25 cellular contexts compared by ENCODE assay signal in the genomic region with DNA sequence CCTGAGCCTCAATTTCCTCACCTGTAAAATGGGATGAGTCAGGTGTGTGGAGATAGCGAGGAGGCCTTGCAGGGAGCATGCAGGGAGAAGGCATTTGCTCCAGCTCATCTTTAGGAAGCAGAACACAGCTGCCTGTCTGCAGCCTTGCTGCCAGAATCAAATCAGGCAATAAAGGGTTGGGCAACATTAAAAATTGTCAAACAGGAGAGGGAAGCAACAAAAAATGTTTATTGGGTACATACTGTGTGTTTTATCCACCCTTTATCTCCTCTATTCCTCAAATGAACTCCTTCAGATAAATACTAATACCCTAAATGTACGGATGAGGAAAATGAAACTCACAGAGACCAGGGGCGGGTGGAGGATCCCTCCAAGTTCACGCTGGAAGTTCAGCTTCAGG. TPM values are rescaled to one million over a fixed set of nuclear protein-coding genes. Genes with fewer than 3 reads are reported as not detected.
"Had no signal": no experiment of that assay in that cellular context is flagged by ENCODE, and none has a peak within 500 bp of the region (broad histone marks: within the 10 kb centered on the region; RNA-seq: fewer than 3 reads in every experiment).

No MANE protein-coding gene starts in this region.

- H3K4me1 ChIP-seq: Peyer's patch had no signal

- H3K9me3 ChIP-seq: MG63, Peyer's patch, SJSA1 had no signal

- H3K27me3 ChIP-seq: MG63, Peyer's patch, SJSA1 had no signal

- ATAC-seq: PC-3 had no signal

- H3K4me3 ChIP-seq: MG63, Peyer's patch, SJSA1, SK-N-MC had no signal

- H3K36me3 ChIP-seq: MG63, Peyer's patch, SJSA1 had no signal

- H3K27ac ChIP-seq: HL-60, Peyer's patch, SJSA1, SK-N-MC had no signal

- DNase-seq: KBM-7, MG63, NCI-H1092, NCI-H1105 treated with DMSO at 0.1 percent for 48 hours, NCI-H1417 treated with DMSO at 0.1 percent for 48 hours, NCI-H146, NCI-H1694 treated with DMSO at 0.1 percent for 48 hours, NCI-H1930, NCI-H2081, NCI-H2107, NCI-H2227 treated with DMSO at 0.1 percent for 48 hours, NCI-H524, NCI-H526 treated with DMSO at 0.1 percent for 48 hours, NCI-H774, PC-3, Right ventricle myocardium superior, SIG-M5 had no signal

RNA-seq across cellular contexts. Expression of gene KRT16, which starts 12.2 kb away (rescaled TPM):
- total RNA-seq: LHCN-M2, NCI-H460, OCI-LY7, Peyer's patch, Right ventricle myocardium superior had no signal

RNA-seq across cellular contexts. Expression of gene KRT14, which starts 13.6 kb away (rescaled TPM):
- total RNA-seq: LHCN-M2, NCI-H460, Right ventricle myocardium superior, RPMI7951 had no signal

RNA-seq across cellular contexts. Expression of gene KRT17, which starts 24.1 kb away (rescaled TPM):
- total RNA-seq: Right ventricle myocardium superior had no signal

RNA-seq across cellular contexts. Expression of gene KRT9, which starts 28.5 kb away (rescaled TPM):
- total RNA-seq: LHCN-M2, NCI-H460, OCI-LY7, PC-3, Peyer's patch, Right ventricle myocardium superior, RPMI7951, SJSA1 had no signal
